In the genomic region with DNA sequence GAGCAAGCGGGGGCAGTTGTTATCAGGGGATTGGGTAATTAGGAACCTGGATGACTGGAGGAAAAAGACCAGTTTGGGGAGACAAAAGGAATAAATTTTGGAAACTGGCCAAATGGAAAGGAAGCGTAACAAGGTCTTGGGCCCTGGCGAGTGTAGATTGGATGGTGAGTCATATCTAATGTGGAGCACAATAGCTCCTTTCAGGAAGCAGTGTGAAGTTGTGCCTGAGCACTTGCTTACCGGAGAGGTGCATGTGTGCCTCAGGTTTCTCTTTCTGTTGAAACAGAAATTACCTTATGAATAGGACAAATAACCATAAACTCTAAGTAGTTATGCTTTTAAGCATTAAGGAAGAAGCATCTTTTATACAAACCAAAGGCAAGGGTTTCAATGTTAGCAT, we compare ENCODE assay signal across 1 cellular context.
TF ChIP-seq lines count a peak whose summit lies in the region.

No MANE protein-coding gene starts in this region.

TF ChIP-seq in WTC11, 78 proteins besides CTCF, POLR2A, EP300 and RAD21 (continued from another document):
- no peak for TF ChIP-seq CDX4 (CRISPR knock-in tag; IDR thresholded peaks at IDR 0.05; ENCODE audit: borderline replicate concordance)
